Comparison of ENCODE assay signal across 24 cellular contexts in the genomic region with DNA sequence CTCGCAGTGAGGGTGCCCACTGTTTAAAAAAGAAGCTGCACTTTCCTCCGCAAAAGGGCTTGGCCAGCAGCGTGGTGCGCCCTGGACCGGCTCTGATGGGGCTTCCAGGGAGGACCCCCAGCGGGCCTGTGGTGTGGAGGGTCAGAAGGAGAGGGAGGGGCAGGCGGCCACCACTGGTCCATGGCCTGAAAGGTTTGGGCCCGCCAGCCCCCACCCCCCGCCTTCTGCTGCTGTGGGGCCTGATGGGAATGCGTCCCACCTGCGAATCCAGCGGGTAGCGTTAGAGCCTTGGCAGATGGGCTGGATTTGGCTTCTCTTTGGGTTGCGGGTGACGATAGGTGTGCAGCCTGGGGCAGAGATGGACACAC.
"Had no signal": no experiment of that assay in that cellular context is flagged by ENCODE, and none has a peak within 500 bp of the region (broad histone marks: within the 10 kb centered on the region; RNA-seq: fewer than 3 reads in every experiment).

No MANE protein-coding gene starts in this region.

- H3K27me3 ChIP-seq: ascending aorta, body of pancreas had no signal

- H3K4me1 ChIP-seq: ascending aorta, body of pancreas had no signal

- H3K36me3 ChIP-seq: ascending aorta had no signal

- H3K9me3 Mint-ChIP-seq: activated CD4-positive, alpha-beta memory T cell treated with anti-CD3 and anti-CD28 coated beads, Interleukin-2, amount 10 ng/mL, durations not matched to agents 7 days and 5 days; activated naive CD4-positive, alpha-beta T cell treated with anti-CD3 and anti-CD28 coated beads for 36 hours; activated T-helper 1 cell treated with anti-CD3 and anti-CD28 coated beads, Interleukin-12 subunit alpha, Interleukin-12 subunit beta, Interleukin-2, Interleukin-4 antibody, amounts not matched to agents 30 ng/mL and 10 ng/mL and 1 ng/mL, durations not matched to agents 14 hours and 24 hours and 36 hours had no signal

- DNase-seq: activated CD4-positive, alpha-beta memory T cell treated with anti-CD3 and anti-CD28 coated beads, Interleukin-2, amount 10 ng/mL, durations not matched to agents 7 days and 5 days; activated CD4-positive, alpha-beta T cell treated with anti-CD3 and anti-CD28 coated beads for 36 hours; activated CD4-positive, alpha-beta T cell treated with anti-CD3 and anti-CD28 coated beads, Interleukin-2, amount 50 U/mL, for 1 hour; activated CD8-positive, alpha-beta memory T cell treated with anti-CD3 and anti-CD28 coated beads, Interleukin-2, amount 50 U/mL, for 48 hours; activated gamma-delta T cell; activated T-cell treated with anti-CD3 and anti-CD28 coated beads, Interleukin-2, amount 50 U/mL, for 1 hour; amniotic stem cell; central memory CD4-positive, alpha-beta T cell; NCI-H1092; NCI-H1417; NCI-H1930; NCI-H2171; NCI-H2227 treated with DMSO at 0.1 percent for 48 hours; NCI-H526; NCI-H774; T-helper 1 cell had no signal

- ATAC-seq: activated CD4-positive, alpha-beta T cell treated with anti-CD3 and anti-CD28 coated beads for 36 hours; Right ventricle myocardium inferior had no signal

- H3K4me1 Mint-ChIP-seq: activated CD4-positive, alpha-beta memory T cell treated with anti-CD3 and anti-CD28 coated beads, Interleukin-2, amount 10 ng/mL, durations not matched to agents 7 days and 5 days; activated CD4-positive, alpha-beta T cell treated with anti-CD3 and anti-CD28 coated beads for 36 hours had no signal

- H3K9me3 ChIP-seq: ascending aorta, body of pancreas had no signal

- H3K27me3 Mint-ChIP-seq: activated CD4-positive, alpha-beta memory T cell treated with anti-CD3 and anti-CD28 coated beads, Interleukin-2, amount 10 ng/mL, durations not matched to agents 7 days and 5 days had no signal

- H3K4me3 Mint-ChIP-seq: activated CD4-positive, alpha-beta memory T cell treated with anti-CD3 and anti-CD28 coated beads, Interleukin-2, amount 10 ng/mL, durations not matched to agents 7 days and 5 days; activated CD4-positive, alpha-beta T cell treated with anti-CD3 and anti-CD28 coated beads for 36 hours; activated naive CD4-positive, alpha-beta T cell treated with anti-CD3 and anti-CD28 coated beads for 36 hours; activated T-helper 1 cell treated with anti-CD3 and anti-CD28 coated beads, Interleukin-12 subunit alpha, Interleukin-12 subunit beta, Interleukin-2, Interleukin-4 antibody, amounts not matched to agents 30 ng/mL and 10 ng/mL and 1 ng/mL, durations not matched to agents 14 hours and 24 hours and 36 hours had no signal

- H3K27ac ChIP-seq: ascending aorta, body of pancreas, KMS-11, SK-N-MC, VCaP had no signal

- H3K27ac Mint-ChIP-seq: activated CD4-positive, alpha-beta memory T cell treated with anti-CD3 and anti-CD28 coated beads, Interleukin-2, amount 10 ng/mL, durations not matched to agents 7 days and 5 days; activated CD4-positive, alpha-beta T cell treated with anti-CD3 and anti-CD28 coated beads for 36 hours; activated naive CD4-positive, alpha-beta T cell treated with anti-CD3 and anti-CD28 coated beads for 36 hours; activated T-helper 1 cell treated with anti-CD3 and anti-CD28 coated beads, Interleukin-12 subunit alpha, Interleukin-12 subunit beta, Interleukin-2, Interleukin-4 antibody, amounts not matched to agents 30 ng/mL and 10 ng/mL and 1 ng/mL, durations not matched to agents 14 hours and 24 hours and 36 hours had no signal

- H3K4me3 ChIP-seq: ascending aorta, body of pancreas, SK-N-MC had no signal
